Comparison of ENCODE assay signal across 8 cellular contexts in the genomic region with DNA sequence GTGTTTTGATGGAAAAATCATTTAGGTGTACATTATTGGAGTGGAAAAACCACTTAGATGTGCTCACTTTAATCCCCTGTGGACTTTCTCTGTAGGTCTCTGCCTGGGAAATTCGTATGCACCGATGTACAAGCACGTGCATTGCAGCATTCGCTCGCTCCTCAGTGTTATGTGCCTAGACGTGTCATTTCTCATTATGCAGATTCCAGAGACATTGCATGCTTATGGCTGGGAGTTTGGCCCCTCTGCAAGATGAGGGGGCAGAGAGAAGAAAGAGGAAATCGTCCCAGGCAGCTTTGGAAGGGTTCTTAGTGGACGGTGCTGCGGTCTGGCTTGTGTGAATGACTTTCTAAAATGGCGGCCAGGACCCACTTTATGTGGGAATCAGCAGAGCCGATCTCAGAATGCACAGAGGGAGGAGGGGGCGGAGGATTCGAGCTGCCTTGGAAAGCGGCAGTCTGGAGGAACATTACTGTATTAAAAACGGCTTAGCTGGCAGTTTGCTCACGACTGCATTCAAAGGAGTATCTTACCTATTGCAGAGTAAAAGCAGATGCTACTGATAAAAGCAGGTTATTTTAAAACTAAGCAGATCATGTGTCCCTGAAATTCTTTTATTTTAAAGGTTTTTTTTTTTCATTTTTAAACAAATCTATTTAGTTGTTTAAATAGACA. TPM values are rescaled to one million over a fixed set of nuclear protein-coding genes. Genes with fewer than 3 reads are reported as not detected.
DNase-seq lines count a peak whose midpoint lies in the region; ATAC-seq and TF ChIP-seq lines count a peak whose summit lies in the region.

No MANE protein-coding gene starts in this region.

- H3K36me3 ChIP-seq in BE2C (no peaks in the 10 kb centered on the region), fibroblast of lung (ENCODE audit: control insufficient read depth, insufficient read depth, low read length) (no peaks in the 10 kb centered on the region), aorta (ENCODE audit: control insufficient read depth in 1 of 2, insufficient read depth in 2 of 2, low read length in 1 of 2) (no peaks in the 10 kb centered on the region)

- peak overlapping the region; percentile 93 for H3K9ac ChIP-seq in fibroblast of lung (ENCODE audit: insufficient read depth, low read length)

- H3K36me3 Mint-ChIP-seq in neural crest cell (ENCODE audit: low read depth), result no peaks in the 10 kb centered on the region

- peaks cover 43% of the 10 kb centered on the region for H3K4me1 Mint-ChIP-seq in neural crest cell

- peak overlapping the region; percentile 78 for H2AFZ ChIP-seq in fibroblast of lung (ENCODE audit: low read length)

- no peaks in the 10 kb centered on the region for H3K27me3 Mint-ChIP-seq in neural crest cell (ENCODE audit: low read depth)

- no peaks in the 10 kb centered on the region for H4K20me1 ChIP-seq in fibroblast of lung (ENCODE audit: control insufficient read depth, extremely low read depth, insufficient read depth, low read length)

- H3K9me3 Mint-ChIP-seq in neural crest cell, result no peaks in the 10 kb centered on the region

- DNase-seq in BE2C (peak; percentile 81), HFF-Myc (ENCODE audit: extremely low read depth, low read depth) (no peak), NCI-H774 (lab: John Stamatoyannopoulos, UW) (peak; percentile 33), activated T-cell treated with anti-CD3 and anti-CD28 coated beads for 4 hours (peak; percentile 9), fibroblast of lung (ENCODE audit: low read depth in 2 of 2) (peak; percentile 46 to 72), neural crest cell (ENCODE audit: low read depth, low spot score) (peak; percentile 68), aorta (peak in 1 of 2 donors; percentile 72)

- H3K4me1 ChIP-seq in BE2C, result no peaks in the 10 kb centered on the region
- peaks cover 2% of the 10 kb centered on the region for H3K4me1 ChIP-seq in fibroblast of lung (ENCODE audit: control insufficient read depth, extremely low read depth, insufficient read depth, low read length)
- no peaks in the 10 kb centered on the region for H3K4me1 ChIP-seq in aorta (ENCODE audit: control insufficient read depth in 1 of 2, insufficient read depth in 2 of 2, low read length in 2 of 2)

- intact Hi-C loops in aorta (cut with DNase I), result loop anchor here (2.0 to 10.0 kb wide), 3 partner anchors 15 to 55 kb away; no protein-coding TSS in a partner anchor

- H3K27ac Mint-ChIP-seq in neural crest cell (ENCODE audit: unreplicated experiment), result peak overlapping the region; percentile 98

- H3K4me3 Mint-ChIP-seq in neural crest cell, result peak overlapping the region; percentile 97

- no peak for TF ChIP-seq CTCF in BE2C (IDR thresholded peaks at IDR 0.05; ENCODE audit: low read depth, low read length)
- TF ChIP-seq CTCF in HFF-Myc (IDR thresholded peaks at IDR 0.05; ENCODE audit: low read depth, low read length, missing control alignments), result no peak
- TF ChIP-seq CTCF in fibroblast of lung (conservative IDR thresholded peaks at IDR 0.05 in 1 of 2, IDR thresholded peaks at IDR 0.05 in 1 of 2; ENCODE audit: low read depth in 1 of 2, low read length in 2 of 2), result no peak
- no peak for TF ChIP-seq CTCF in neural crest cell (conservative IDR thresholded peaks at IDR 0.05)

- no peaks in the 10 kb centered on the region for H3K9me3 ChIP-seq in BE2C
- H3K9me3 ChIP-seq in fibroblast of lung (ENCODE audit: control insufficient read depth, insufficient read depth, low read depth, low read length), result no peaks in the 10 kb centered on the region
- H3K9me3 ChIP-seq in aorta (ENCODE audit: control insufficient read depth, low read length), result no peaks in the 10 kb centered on the region

- peak overlapping the region; percentile 99 for H3K4me2 ChIP-seq in fibroblast of lung (ENCODE audit: extremely low read depth, insufficient read depth, low read length)

- H3K27me3 ChIP-seq in BE2C (no peaks in the 10 kb centered on the region), fibroblast of lung (ENCODE audit: control insufficient read depth, insufficient read depth, low read length) (no peaks in the 10 kb centered on the region), aorta (ENCODE audit: control insufficient read depth in 1 of 2, insufficient read depth in 2 of 2, low read length in 1 of 2) (no peaks in the 10 kb centered on the region)

- H3K27ac ChIP-seq in fibroblast of lung (ENCODE audit: insufficient read depth, low read length) (peak overlapping the region; percentile 90), aorta (ENCODE audit: low read depth in 1 of 2, low read length in 2 of 2) (peak overlapping the region; percentile 29 to 43)

- H3K4me3 ChIP-seq in BE2C (ENCODE audit: low read depth, low read length) (peak overlapping the region; percentile 92), HFF-Myc (replicated peaks; ENCODE audit: low read depth, low read length) (peak overlapping the region; percentile 75), fibroblast of lung (replicated peaks in 1 of 4; ENCODE audit: control extremely low read depth in 1 of 4, insufficient read depth in 1 of 4, low read depth in 3 of 4, low read length in 4 of 4) (peak overlapping the region; percentile 69 to 93 (median 90)), aorta (ENCODE audit: low read length in 2 of 2) (peak overlapping the region; percentile 72 to 85)

- ATAC-seq in aorta (ENCODE audit: low FRiP score) (peak; percentile 3), GM19351 (IDR thresholded peaks at IDR 0.05; ENCODE audit: unreplicated experiment) (no peak)

- peaks cover 69% of the 10 kb centered on the region for H3K79me2 ChIP-seq in fibroblast of lung (ENCODE audit: control insufficient read depth, insufficient read depth, low read length)

- 0 to 1% methylated on average over 16 of the region's 16 CpGs for WGBS in aorta, 2 donors

RNA-seq across cellular contexts. Expression of gene SPEN, which starts 2.4 kb away (rescaled TPM):
- 144 TPM for polyA plus RNA-seq in BE2C (2012; ENCODE audit: insufficient read depth, insufficient read length, low read depth)
- total RNA-seq in fibroblast of lung (11.0 and 11.9 TPM in 2 replicates), neural crest cell (66.5 and 69.4 TPM in 2 replicates), aorta (100 to 1,000 TPM in 1 of 2 donors, 10 to 100 TPM in 1; 76.9 to 102 TPM)
- polyA plus RNA-seq in fibroblast of lung (3.8 and 5.1 TPM in 2 replicates), aorta (10 to 100 TPM; 19.8 to 26.4 TPM)
- 13.7 and 17.6 TPM in 2 replicates for polyA plus RNA-seq in fibroblast of lung (2012)
- 31.8 and 47.9 TPM in 2 replicates for polyA minus RNA-seq in fibroblast of lung (ENCODE audit: low replicate concordance)

RNA-seq across cellular contexts. Expression of gene UQCRHL, which starts 42.5 kb away (rescaled TPM):
- polyA plus RNA-seq in BE2C (2012; ENCODE audit: insufficient read depth, insufficient read length, low read depth), result 1.5 TPM
- 4.4 and 7.8 TPM in 2 replicates for total RNA-seq in fibroblast of lung
- polyA plus RNA-seq in fibroblast of lung, result 1.3 and 2.7 TPM in 2 replicates
- 3.2 and 3.8 TPM in 2 replicates for polyA plus RNA-seq in fibroblast of lung (2012)
- 0.63 TPM in 1 of 2 replicates, not detected in the other for polyA minus RNA-seq in fibroblast of lung (ENCODE audit: low replicate concordance)
- 2.7 and 3.3 TPM in 2 replicates for total RNA-seq in neural crest cell
- 1 to 10 TPM; 1.2 to 1.3 TPM for total RNA-seq in aorta
- 1 to 10 TPM; 1.3 to 4.6 TPM for polyA plus RNA-seq in aorta
